ENCODE assay signal across 15 cellular contexts in genomic region chr21:42398414-42399030, GRCh38. TPM values are rescaled to one million over a fixed set of nuclear protein-coding genes. Genes with fewer than 3 reads are reported as not detected.
DNase-seq lines count a peak whose midpoint lies in the region; ATAC-seq, FAIRE-seq and TF ChIP-seq lines count a peak whose summit lies in the region.
"Had no signal": no experiment of that assay in that cellular context is flagged by ENCODE, and none has a peak within 500 bp of the region (broad histone marks: within the 10 kb centered on the region; RNA-seq: fewer than 3 reads in every experiment).

No MANE protein-coding gene starts in this region.

- H3K4me1 ChIP-seq in HepG2 (ENCODE audit: insufficient read depth, low read length): peaks cover 21% of the 10 kb centered on the region
- H3K4me1 ChIP-seq in right lobe of liver: no peaks in the 10 kb centered on the region
- H3K4me1 ChIP-seq: heart left ventricle had no signal

- no peak overlapping the region for H3K4me2 ChIP-seq in HepG2 (ENCODE audit: low read depth, low read length)

- H3K27me3 ChIP-seq in HepG2 (ENCODE audit: control insufficient read depth in 1 of 2, insufficient read depth in 2 of 2, low read length in 2 of 2) (no peaks in the 10 kb centered on the region; a peak in 1 of 5 replicates), right lobe of liver (no peaks in the 10 kb centered on the region)

- TF ChIP-seq EP300 in HepG2 (IDR thresholded peaks at IDR 0.05; ENCODE audit: low read depth in 2 of 2, low read length in 2 of 2) (no peak), HepG2 (CRISPR knock-in tag; IDR thresholded peaks at IDR 0.05; ENCODE audit: borderline replicate concordance) (no peak)

- BruUV-seq in HepG2 (replicated peaks; lab: Mats Ljungman, UMichigan): no TSS peak

- DNase-seq in HepG2 (ENCODE audit: low spot score): no peak
- no peak for DNase-seq in right lobe of liver
- peak; percentile 84 to 88 for DNase-seq in NCI-H526 (lab: John Stamatoyannopoulos, UW)
- DNase-seq in activated naive CD8-positive, alpha-beta T cell treated with anti-CD3 and anti-CD28 coated beads, Interleukin-2, amount 50 U/mL, for 24 hours: no peak
- no peak for DNase-seq in H4 (ENCODE audit: low spot score)
- no peak for DNase-seq in COR-L47 (lab: John Stamatoyannopoulos, UW)
- DNase-seq: activated CD4-positive, alpha-beta T cell treated with anti-CD3 and anti-CD28 coated beads, Interleukin-2, amount 50 U/mL, for 48 hours; heart left ventricle; islet precursor cell; NCI-H187 treated with DMSO at 0.1 percent for 48 hours had no signal

- no peaks in the 10 kb centered on the region for H3K36me3 ChIP-seq in HepG2 (replicated peaks in 1 of 2; ENCODE audit: control insufficient read depth in 1 of 2, insufficient read depth in 2 of 2, low read length in 2 of 2)
- H3K36me3 ChIP-seq in right lobe of liver: no peaks in the 10 kb centered on the region
- H3K36me3 ChIP-seq: heart left ventricle, thoracic aorta had no signal

- no peaks in the 10 kb centered on the region for H3K79me2 ChIP-seq in HepG2 (ENCODE audit: insufficient read depth, low read length)

- H3K9me3 Mint-ChIP-seq in activated naive CD8-positive, alpha-beta T cell treated with anti-CD3 and anti-CD28 coated beads, Interleukin-2, amount 50 U/mL, for 24 hours: peaks cover 10% of the 10 kb centered on the region

- intact Hi-C loops in HepG2 (cut with micrococcal nuclease; ENCODE audit: unreplicated experiment): no loop called here
- intact Hi-C loops in right lobe of liver (cut with DNase I): no loop called here

- H3K9me3 ChIP-seq in HepG2 (ENCODE audit: low read length): peaks cover 9% of the 10 kb centered on the region
- no peaks in the 10 kb centered on the region for H3K9me3 ChIP-seq in right lobe of liver

- 49% methylated on average over 10 of the region's 12 CpGs for WGBS in HepG2 (ENCODE audit: low lambda C conversion rate)
- 68% methylated on average over 12 of the region's 12 CpGs for WGBS in right lobe of liver (ENCODE audit: insufficient coverage, low coverage, low lambda C conversion rate, missing lambda C conversion rate)

- CTCF ChIA-PET in HepG2 (lab: Yijun Ruan, JAX; ENCODE audit: low intra/inter-chr PET ratio, low total read pairs): no interaction called here

- no peak for FAIRE-seq in HepG2 (lab: Jason Lieb, UNC)
- FAIRE-seq: H1 had no signal

- in situ Hi-C loops in HepG2 (cut with HindIII; ENCODE audit: extremely low pct_ligation_motif_present, low pct_unique_long_range_greater_than_20kb): no loop called here

- H3K27ac Mint-ChIP-seq in activated naive CD8-positive, alpha-beta T cell treated with anti-CD3 and anti-CD28 coated beads, Interleukin-2, amount 50 U/mL, for 24 hours: peak overlapping the region; percentile 53

- TF ChIP-seq RAD21 in HepG2 (CRISPR knock-in tag; IDR thresholded peaks at IDR 0.05): no peak

- H2AFZ ChIP-seq in HepG2 (ENCODE audit: low read length): no peak overlapping the region

- peaks cover 36% of the 10 kb centered on the region for H3K36me3 Mint-ChIP-seq in activated naive CD8-positive, alpha-beta T cell treated with anti-CD3 and anti-CD28 coated beads, Interleukin-2, amount 50 U/mL, for 24 hours (ENCODE audit: low read depth)

- H4K20me1 ChIP-seq in HepG2 (ENCODE audit: insufficient read depth, low read length): no peaks in the 10 kb centered on the region

- POLR2A ChIA-PET in HepG2 (lab: Yijun Ruan, JAX): interaction anchor here (0.6 to 1.8 kb wide), 3 partner anchors 9 to 36 kb away, joined by 3 to 6 read pairs (median 4); no protein-coding TSS in a partner anchor

- no peak overlapping the region for H3K9ac ChIP-seq in HepG2 (ENCODE audit: insufficient read depth, low read depth, low read length)

- H3K4me3 ChIP-seq in HepG2 (replicated peaks in 1 of 3; ENCODE audit: insufficient read depth in 1 of 3, low read depth in 2 of 3, low read length in 3 of 3) (no peak overlapping the region), right lobe of liver (no peak overlapping the region)
- H3K4me3 ChIP-seq: heart left ventricle, thoracic aorta had no signal

- no peak for ATAC-seq in HepG2
- no peak for ATAC-seq in right lobe of liver
- ATAC-seq in activated naive CD8-positive, alpha-beta T cell treated with anti-CD3 and anti-CD28 coated beads, Interleukin-2, amount 50 U/mL, for 24 hours: no peak
- no peak for ATAC-seq in HG03520 (IDR thresholded peaks at IDR 0.05; ENCODE audit: unreplicated experiment)
- ATAC-seq: heart left ventricle had no signal

- H3K4me3 Mint-ChIP-seq in activated naive CD8-positive, alpha-beta T cell treated with anti-CD3 and anti-CD28 coated beads, Interleukin-2, amount 50 U/mL, for 24 hours: peak overlapping the region; percentile 2

- peaks cover 1% of the 10 kb centered on the region for H3K27me3 Mint-ChIP-seq in activated naive CD8-positive, alpha-beta T cell treated with anti-CD3 and anti-CD28 coated beads, Interleukin-2, amount 50 U/mL, for 24 hours

- H3K27ac ChIP-seq in HepG2 (ENCODE audit: extremely low read length, insufficient read depth, low read length) (no peak overlapping the region), right lobe of liver (no peak overlapping the region)
- H3K27ac ChIP-seq: C4-2B, heart left ventricle, thoracic aorta had no signal

- TF ChIP-seq POLR2A in HepG2 (IDR thresholded peaks at IDR 0.05; ENCODE audit: insufficient read depth in 1 of 2, low read depth in 2 of 2, low read length in 2 of 2): no peak
- TF ChIP-seq POLR2A in right lobe of liver (IDR thresholded peaks at IDR 0.05): no peak

- no peak for TF ChIP-seq CTCF in HepG2 (CRISPR knock-in tag; IDR thresholded peaks at IDR 0.05)
- TF ChIP-seq CTCF in right lobe of liver (IDR thresholded peaks at IDR 0.05): no peak

- H3K4me1 Mint-ChIP-seq in activated naive CD8-positive, alpha-beta T cell treated with anti-CD3 and anti-CD28 coated beads, Interleukin-2, amount 50 U/mL, for 24 hours: peaks cover 77% of the 10 kb centered on the region

RNA-seq across cellular contexts. Expression of gene TMPRSS3, which starts 2.7 kb away (rescaled TPM):
- total RNA-seq in HepG2 (2016; rRNA removed; fragmentation: Illumina TruSeq; extraction: Trizol) (2.8 and 3.5 TPM in 2 replicates), right lobe of liver (under 1 TPM; 0.22 to 0.97 (median 0.71) TPM)
- 3.0 and 3.4 TPM in 2 replicates for total RNA-seq in HepG2 (2016; cell fraction: cytosol; rRNA removed; fragmentation: Illumina TruSeq; extraction: Trizol; ENCODE audit: low read depth)
- 3.4 and 4.2 TPM in 2 replicates for total RNA-seq in HepG2 (2016; cell fraction: insoluble cytoplasmic fraction; rRNA removed; fragmentation: Illumina TruSeq; extraction: Trizol)
- total RNA-seq in HepG2 (2016; cell fraction: membrane; rRNA removed; fragmentation: Illumina TruSeq; extraction: Trizol): 4.9 and 6.4 TPM in 2 replicates
- 2.5 and 3.0 TPM in 2 replicates for total RNA-seq in HepG2 (2016; cell fraction: nucleus; rRNA removed; fragmentation: Illumina TruSeq; extraction: Trizol)
- 16.9 and 17.8 TPM in 2 replicates for polyA plus RNA-seq in HepG2 (2011; rRNA removed)
- polyA plus RNA-seq in HepG2 (2011; cell fraction: cytosol; rRNA removed): 14.6 and 15.1 TPM in 2 replicates
- 14.6 and 14.7 TPM in 2 replicates for polyA plus RNA-seq in HepG2 (2011; cell fraction: nucleus; rRNA removed)
- polyA plus RNA-seq in HepG2 (2012): 3.3 and 13.6 TPM in 2 replicates
- 3.5 and 4.6 TPM in 2 replicates for polyA plus RNA-seq in HepG2 (2016; cell fraction: cytosol; fragmentation: Illumina TruSeq; extraction: Trizol; ENCODE audit: low read depth)
- polyA plus RNA-seq in HepG2 (2016; cell fraction: insoluble cytoplasmic fraction; fragmentation: Illumina TruSeq; extraction: Trizol; ENCODE audit: low read depth): 4.4 and 4.5 TPM in 2 replicates
- polyA plus RNA-seq in HepG2 (2016; cell fraction: membrane; fragmentation: Illumina TruSeq; extraction: Trizol; ENCODE audit: low read depth): 4.1 and 5.4 TPM in 2 replicates
- polyA plus RNA-seq in HepG2 (2016; cell fraction: nucleus; fragmentation: Illumina TruSeq; extraction: Trizol; ENCODE audit: insufficient read depth, low read depth): 2.8 and 4.3 TPM in 2 replicates
- 16.7 and 58.0 TPM in 2 replicates for polyA minus RNA-seq in HepG2 (2011; rRNA and poly(A)+ RNA removed; ENCODE audit: low replicate concordance)
- polyA minus RNA-seq in HepG2 (2011; cell fraction: cytosol; rRNA and poly(A)+ RNA removed): 4.6 and 6.1 TPM in 2 replicates
- polyA minus RNA-seq in HepG2 (2011; cell fraction: nucleus; rRNA and poly(A)+ RNA removed): 7.6 and 14.0 TPM in 2 replicates
- total RNA-seq in H4 (2014; rRNA removed; shearing (Covaris generic)): 3.2 and 6.9 TPM in 2 replicates
- total RNA-seq: H1, thoracic aorta had no signal
- polyA plus RNA-seq: heart left ventricle had no signal

RNA-seq across cellular contexts. Expression of gene UBASH3A, which starts 5.2 kb away (rescaled TPM):
- total RNA-seq in HepG2 (2016; rRNA removed; fragmentation: Illumina TruSeq; extraction: Trizol): not detected in 2 replicates
- not detected in 2 replicates for total RNA-seq in HepG2 (2016; cell fraction: cytosol; rRNA removed; fragmentation: Illumina TruSeq; extraction: Trizol; ENCODE audit: low read depth)
- total RNA-seq in HepG2 (2016; cell fraction: insoluble cytoplasmic fraction; rRNA removed; fragmentation: Illumina TruSeq; extraction: Trizol): not detected in 2 replicates
- total RNA-seq in HepG2 (2016; cell fraction: membrane; rRNA removed; fragmentation: Illumina TruSeq; extraction: Trizol): not detected in 2 replicates
- total RNA-seq in HepG2 (2016; cell fraction: nucleus; rRNA removed; fragmentation: Illumina TruSeq; extraction: Trizol): not detected in 2 replicates
- polyA plus RNA-seq in HepG2 (2011; rRNA removed): 0.03 TPM in 1 of 2 replicates, not detected in the other
- not detected in 2 replicates for polyA plus RNA-seq in HepG2 (2011; cell fraction: cytosol; rRNA removed)
- polyA plus RNA-seq in HepG2 (2011; cell fraction: nucleus; rRNA removed): 0.14 TPM in 1 of 2 replicates, not detected in the other
- not detected in 2 replicates for polyA plus RNA-seq in HepG2 (2012)
- polyA plus RNA-seq in HepG2 (2016; cell fraction: cytosol; fragmentation: Illumina TruSeq; extraction: Trizol; ENCODE audit: low read depth): not detected in 2 replicates
- not detected in 2 replicates for polyA plus RNA-seq in HepG2 (2016; cell fraction: insoluble cytoplasmic fraction; fragmentation: Illumina TruSeq; extraction: Trizol; ENCODE audit: low read depth)
- polyA plus RNA-seq in HepG2 (2016; cell fraction: membrane; fragmentation: Illumina TruSeq; extraction: Trizol; ENCODE audit: low read depth): not detected in 2 replicates
- not detected in 2 replicates for polyA plus RNA-seq in HepG2 (2016; cell fraction: nucleus; fragmentation: Illumina TruSeq; extraction: Trizol; ENCODE audit: insufficient read depth, low read depth)
- polyA minus RNA-seq in HepG2 (2011; rRNA and poly(A)+ RNA removed; ENCODE audit: low replicate concordance): 0.05 and 0.24 TPM in 2 replicates
- not detected in 2 replicates for polyA minus RNA-seq in HepG2 (2011; cell fraction: cytosol; rRNA and poly(A)+ RNA removed)
- polyA minus RNA-seq in HepG2 (2011; cell fraction: nucleus; rRNA and poly(A)+ RNA removed): not detected in 2 replicates
- under 1 TPM; 0.12 to 0.50 (median 0.15) TPM for total RNA-seq in right lobe of liver
- total RNA-seq in H4 (2014; rRNA removed; shearing (Covaris generic)): not detected in 2 replicates
- total RNA-seq: H1 had no signal
- polyA plus RNA-seq: H1 had no signal

RNA-seq across cellular contexts. Expression of gene TFF1, which starts 32.2 kb away (rescaled TPM):
- total RNA-seq in HepG2 (2016; rRNA removed; fragmentation: Illumina TruSeq; extraction: Trizol) (0.24 TPM in 1 of 2 replicates, not detected in the other), right lobe of liver (not detected)
- total RNA-seq in HepG2 (2016; cell fraction: cytosol; rRNA removed; fragmentation: Illumina TruSeq; extraction: Trizol; ENCODE audit: low read depth): 0.61 and 1.5 TPM in 2 replicates
- total RNA-seq in HepG2 (2016; cell fraction: insoluble cytoplasmic fraction; rRNA removed; fragmentation: Illumina TruSeq; extraction: Trizol): 0.32 and 0.42 TPM in 2 replicates
- total RNA-seq in HepG2 (2016; cell fraction: membrane; rRNA removed; fragmentation: Illumina TruSeq; extraction: Trizol): 0.40 TPM in 1 of 2 replicates, not detected in the other
- 1.5 TPM in 1 of 2 replicates, not detected in the other for total RNA-seq in HepG2 (2016; cell fraction: nucleus; rRNA removed; fragmentation: Illumina TruSeq; extraction: Trizol)
- polyA plus RNA-seq in HepG2 (2011; rRNA removed): 19.4 and 47.1 TPM in 2 replicates
- polyA plus RNA-seq in HepG2 (2011; cell fraction: cytosol; rRNA removed): 45.3 and 80.6 TPM in 2 replicates
- 4.4 and 17.6 TPM in 2 replicates for polyA plus RNA-seq in HepG2 (2011; cell fraction: nucleus; rRNA removed)
- polyA plus RNA-seq in HepG2 (2012): 19.3 and 58.1 TPM in 2 replicates
- polyA plus RNA-seq in HepG2 (2016; cell fraction: cytosol; fragmentation: Illumina TruSeq; extraction: Trizol; ENCODE audit: low read depth): 0.68 TPM in 2 replicates
- 0.52 TPM in 1 of 2 replicates, not detected in the other for polyA plus RNA-seq in HepG2 (2016; cell fraction: insoluble cytoplasmic fraction; fragmentation: Illumina TruSeq; extraction: Trizol; ENCODE audit: low read depth)
- not detected in 2 replicates for polyA plus RNA-seq in HepG2 (2016; cell fraction: membrane; fragmentation: Illumina TruSeq; extraction: Trizol; ENCODE audit: low read depth)
- polyA plus RNA-seq in HepG2 (2016; cell fraction: nucleus; fragmentation: Illumina TruSeq; extraction: Trizol; ENCODE audit: insufficient read depth, low read depth): 2.2 TPM in 1 of 2 replicates, not detected in the other
- 9.8 and 15.5 TPM in 2 replicates for polyA minus RNA-seq in HepG2 (2011; rRNA and poly(A)+ RNA removed; ENCODE audit: low replicate concordance)
- 9.1 and 13.9 TPM in 2 replicates for polyA minus RNA-seq in HepG2 (2011; cell fraction: cytosol; rRNA and poly(A)+ RNA removed)
- polyA minus RNA-seq in HepG2 (2011; cell fraction: nucleus; rRNA and poly(A)+ RNA removed): 1.3 and 4.1 TPM in 2 replicates
- total RNA-seq in H4 (2014; rRNA removed; shearing (Covaris generic)): not detected in 2 replicates
- total RNA-seq: H1; heart left ventricle; T-helper 2 cell treated with Interferon-gamma antibody and Interleukin-4, amounts not matched to agents 100 ng/mL and 5 ng/mL, for 36 hours had no signal
- polyA plus RNA-seq: H1, heart left ventricle had no signal

RNA-seq across cellular contexts. Expression of gene TFF2, which starts 47.7 kb away (rescaled TPM):
- not detected in 2 replicates for total RNA-seq in HepG2 (2016; rRNA removed; fragmentation: Illumina TruSeq; extraction: Trizol)
- not detected in 2 replicates for total RNA-seq in HepG2 (2016; cell fraction: cytosol; rRNA removed; fragmentation: Illumina TruSeq; extraction: Trizol; ENCODE audit: low read depth)
- not detected in 2 replicates for total RNA-seq in HepG2 (2016; cell fraction: insoluble cytoplasmic fraction; rRNA removed; fragmentation: Illumina TruSeq; extraction: Trizol)
- not detected in 2 replicates for total RNA-seq in HepG2 (2016; cell fraction: membrane; rRNA removed; fragmentation: Illumina TruSeq; extraction: Trizol)
- not detected in 2 replicates for total RNA-seq in HepG2 (2016; cell fraction: nucleus; rRNA removed; fragmentation: Illumina TruSeq; extraction: Trizol)
- 1.5 and 1.6 TPM in 2 replicates for polyA plus RNA-seq in HepG2 (2011; rRNA removed)
- polyA plus RNA-seq in HepG2 (2011; cell fraction: cytosol; rRNA removed): 0.50 and 1.2 TPM in 2 replicates
- polyA plus RNA-seq in HepG2 (2011; cell fraction: nucleus; rRNA removed): 0.58 and 0.73 TPM in 2 replicates
- 0.23 and 0.47 TPM in 2 replicates for polyA plus RNA-seq in HepG2 (2012)
- polyA plus RNA-seq in HepG2 (2016; cell fraction: cytosol; fragmentation: Illumina TruSeq; extraction: Trizol; ENCODE audit: low read depth): not detected in 2 replicates
- not detected in 2 replicates for polyA plus RNA-seq in HepG2 (2016; cell fraction: insoluble cytoplasmic fraction; fragmentation: Illumina TruSeq; extraction: Trizol; ENCODE audit: low read depth)
- not detected in 2 replicates for polyA plus RNA-seq in HepG2 (2016; cell fraction: membrane; fragmentation: Illumina TruSeq; extraction: Trizol; ENCODE audit: low read depth)
- polyA plus RNA-seq in HepG2 (2016; cell fraction: nucleus; fragmentation: Illumina TruSeq; extraction: Trizol; ENCODE audit: insufficient read depth, low read depth): not detected in 2 replicates
- 0.91 TPM in 1 of 2 replicates, not detected in the other for polyA minus RNA-seq in HepG2 (2011; rRNA and poly(A)+ RNA removed; ENCODE audit: low replicate concordance)
- not detected in 2 replicates for polyA minus RNA-seq in HepG2 (2011; cell fraction: cytosol; rRNA and poly(A)+ RNA removed)
- not detected in 2 replicates for polyA minus RNA-seq in HepG2 (2011; cell fraction: nucleus; rRNA and poly(A)+ RNA removed)
- under 1 TPM in 4 of 6 experiments, not detected in 2; 0.29 to 0.61 (median 0.49) TPM for total RNA-seq in right lobe of liver
- total RNA-seq in H4 (2014; rRNA removed; shearing (Covaris generic)): not detected in 2 replicates
- total RNA-seq: H1; heart left ventricle; T-helper 2 cell treated with Interferon-gamma antibody and Interleukin-4, amounts not matched to agents 100 ng/mL and 5 ng/mL, for 36 hours had no signal
- polyA plus RNA-seq: H1, heart left ventricle had no signal

Comparison
In these comparisons a context has a peak if more than half of its experiments do, and no peak if none do; other contexts are left out.
1. DNase-seq: peak in NCI-H526 (2 of 2); none in HepG2 (single experiment), right lobe of liver (0 of 3), activated naive CD8-positive, alpha-beta T cell treated with anti-CD3 and anti-CD28 coated beads, Interleukin-2, amount 50 U/mL, for 24 hours (single experiment), H4 (single experiment) and COR-L47 (single experiment).